In genomic region chr15:96261575-96262034, GRCh38 we compare ENCODE assay signal across 1 cellular context.
TF ChIP-seq lines count a peak whose summit lies in the region.

No MANE protein-coding gene starts in this region.

TF ChIP-seq in HepG2, 621 proteins besides CTCF, POLR2A, EP300 and RAD21 (continued from another document):
- no peak for TF ChIP-seq ZHX2 (IDR thresholded peaks at IDR 0.05; ENCODE audit: low read depth)
- no peak for TF ChIP-seq ZHX2 (CRISPR knock-in tag; IDR thresholded peaks at IDR 0.05; ENCODE audit: borderline replicate concordance)
- TF ChIP-seq ZNF30 (CRISPR knock-in tag; IDR thresholded peaks at IDR 0.05), result no peak
- TF ChIP-seq SOX13 (IDR thresholded peaks at IDR 0.05), result no peak
- peak in 1 of 2 experiments; percentile 72; a peak in 1 of 4 replicates for TF ChIP-seq SOX13 (CRISPR knock-in tag; conservative IDR thresholded peaks at IDR 0.05 in 1 of 2, IDR thresholded peaks at IDR 0.05 in 1 of 2)
- no peak for TF ChIP-seq NCOA5 (CRISPR knock-in tag; IDR thresholded peaks at IDR 0.05)
- TF ChIP-seq CREB1 (IDR thresholded peaks at IDR 0.05), result no peak
- peak; percentile 55 for TF ChIP-seq CREB1 (CRISPR knock-in tag; IDR thresholded peaks at IDR 0.05)
- no peak for TF ChIP-seq ATAD3A (CRISPR knock-in tag; IDR thresholded peaks at IDR 0.05)
- no peak for TF ChIP-seq REST (IDR thresholded peaks at IDR 0.05; ENCODE audit: borderline replicate concordance in 1 of 2, low read depth in 1 of 2, low read length in 2 of 2)
- TF ChIP-seq FUBP1 (CRISPR knock-in tag; IDR thresholded peaks at IDR 0.05; ENCODE audit: borderline replicate concordance), result no peak
- TF ChIP-seq DMTF1 (CRISPR knock-in tag; IDR thresholded peaks at IDR 0.05), result no peak
- no peak for TF ChIP-seq NR3C1 (CRISPR knock-in tag; IDR thresholded peaks at IDR 0.05)
- no peak for TF ChIP-seq GPN1 (CRISPR knock-in tag; IDR thresholded peaks at IDR 0.05; ENCODE audit: borderline replicate concordance)
- no peak for TF ChIP-seq ZMYM3 (CRISPR knock-in tag; IDR thresholded peaks at IDR 0.05)
- TF ChIP-seq ZNF841 (CRISPR knock-in tag; IDR thresholded peaks at IDR 0.05; ENCODE audit: borderline replicate concordance), result no peak
- no peak for TF ChIP-seq MIER2 (CRISPR knock-in tag; IDR thresholded peaks at IDR 0.05)
- TF ChIP-seq CENPX (CRISPR knock-in tag; IDR thresholded peaks at IDR 0.05), result no peak
- no peak for TF ChIP-seq SIN3A (IDR thresholded peaks at IDR 0.05; ENCODE audit: borderline replicate concordance, low read depth, low read length)
- no peak for TF ChIP-seq CENPBD1 (CRISPR knock-in tag; IDR thresholded peaks at IDR 0.05; ENCODE audit: borderline replicate concordance, low read depth)
- TF ChIP-seq ZNF331 (CRISPR knock-in tag; IDR thresholded peaks at IDR 0.05), result peak; percentile 47; the same call in 1 of the 2 replicates
- TF ChIP-seq REPIN1 (CRISPR knock-in tag; IDR thresholded peaks at IDR 0.05; ENCODE audit: borderline replicate concordance, low read depth), result no peak
